ENCODE assay signal across 9 cellular contexts in genomic region chr15:78103406-78104118, GRCh38. TPM values are rescaled to one million over a fixed set of nuclear protein-coding genes. Genes with fewer than 3 reads are reported as not detected.
DNase-seq lines count a peak whose midpoint lies in the region; ATAC-seq and TF ChIP-seq lines count a peak whose summit lies in the region.
"Had no signal": no experiment of that assay in that cellular context is flagged by ENCODE, and none has a peak within 500 bp of the region (broad histone marks: within the 10 kb centered on the region; RNA-seq: fewer than 3 reads in every experiment).

No MANE protein-coding gene starts in this region.

- H3K9me3 ChIP-seq in neural progenitor cell (ENCODE audit: low read depth), result no peaks in the 10 kb centered on the region

- no peaks in the 10 kb centered on the region for H3F3A ChIP-seq in neural progenitor cell (ENCODE audit: low read depth)

- TF ChIP-seq CTCF in GM12864 (IDR thresholded peaks at IDR 0.05; ENCODE audit: low read depth, low read length, missing control alignments) (no peak), neural progenitor cell (IDR thresholded peaks at IDR 0.05) (no peak)

- no peak overlapping the region for H3K27ac ChIP-seq in neural progenitor cell

- peak overlapping the region; percentile 27 for H3K4me3 Mint-ChIP-seq in activated naive CD4-positive, alpha-beta T cell treated with anti-CD3 and anti-CD28 coated beads, Interleukin-2, amount 50 U/mL, for 24 hours
- H3K4me3 Mint-ChIP-seq in neural progenitor cell, result no peak overlapping the region
- H3K4me3 Mint-ChIP-seq: nephron had no signal

- no peaks in the 10 kb centered on the region for H3K36me3 ChIP-seq in neural progenitor cell

- H3K9me3 Mint-ChIP-seq in activated naive CD4-positive, alpha-beta T cell treated with anti-CD3 and anti-CD28 coated beads, Interleukin-2, amount 50 U/mL, for 24 hours, result no peaks in the 10 kb centered on the region
- H3K9me3 Mint-ChIP-seq in neural progenitor cell, result no peaks in the 10 kb centered on the region
- H3K9me3 Mint-ChIP-seq: nephron had no signal

- H3K27me3 Mint-ChIP-seq in activated naive CD4-positive, alpha-beta T cell treated with anti-CD3 and anti-CD28 coated beads, Interleukin-2, amount 50 U/mL, for 24 hours, result no peaks in the 10 kb centered on the region
- peaks cover 7% of the 10 kb centered on the region for H3K27me3 Mint-ChIP-seq in neural progenitor cell (ENCODE audit: insufficient read depth, low read depth)

- peak overlapping the region; percentile 77 for H3K27ac Mint-ChIP-seq in activated naive CD4-positive, alpha-beta T cell treated with anti-CD3 and anti-CD28 coated beads, Interleukin-2, amount 50 U/mL, for 24 hours
- H3K27ac Mint-ChIP-seq in neural progenitor cell, result no peak overlapping the region

- H3K9ac ChIP-seq in neural progenitor cell, result no peak overlapping the region

- H3K4me1 ChIP-seq in neural progenitor cell, result no peaks in the 10 kb centered on the region

- DNase-seq in GM12864 (ENCODE audit: low read depth) (peak; percentile 73), neural progenitor cell (ENCODE audit: low spot score) (no peak), NCI-H2107 treated with DMSO at 0.1 percent for 48 hours (lab: John Stamatoyannopoulos, UW; ENCODE audit: unreplicated experiment) (no peak), NCI-H524 treated with DMSO at 0.1 percent for 48 hours (lab: John Stamatoyannopoulos, UW) (no peak)
- peak in 2 of 3 donors; percentile 13 to 15 for DNase-seq in stimulated activated CD4-positive, alpha-beta T cell treated with anti-CD3 and anti-CD28 coated beads, TNF-alpha, amount 100 ng/mL, for 1 hour (ENCODE audit: low read depth in 3 of 3, low spot score in 1 of 3)

- no peaks in the 10 kb centered on the region for H3K27me3 ChIP-seq in neural progenitor cell

- peaks cover 36% of the 10 kb centered on the region for H3K4me1 Mint-ChIP-seq in activated naive CD4-positive, alpha-beta T cell treated with anti-CD3 and anti-CD28 coated beads, Interleukin-2, amount 50 U/mL, for 24 hours
- H3K4me1 Mint-ChIP-seq in neural progenitor cell, result peaks cover 7% of the 10 kb centered on the region

- H3K4me3 ChIP-seq in GM12864 (ENCODE audit: low read depth, low read length), result no peak overlapping the region
- H3K4me3 ChIP-seq in neural progenitor cell, result no peak overlapping the region

- ATAC-seq in HG02610 (IDR thresholded peaks at IDR 0.05; ENCODE audit: unreplicated experiment), result peak; percentile 83

- H4K20me1 ChIP-seq in neural progenitor cell (ENCODE audit: low read depth), result no peaks in the 10 kb centered on the region

- H3K36me3 Mint-ChIP-seq in activated naive CD4-positive, alpha-beta T cell treated with anti-CD3 and anti-CD28 coated beads, Interleukin-2, amount 50 U/mL, for 24 hours, result no peaks in the 10 kb centered on the region
- H3K36me3 Mint-ChIP-seq in neural progenitor cell, result peaks cover 3% of the 10 kb centered on the region

- no peak overlapping the region for H2AFZ ChIP-seq in neural progenitor cell (replicated peaks)

- H3K79me2 ChIP-seq in neural progenitor cell (ENCODE audit: low read depth), result no peaks in the 10 kb centered on the region

- H3K4me2 ChIP-seq in neural progenitor cell, result no peak overlapping the region

TF ChIP-seq in PFSK-1, 5 proteins besides CTCF, POLR2A, EP300 and RAD21:
- TF ChIP-seq, protein P1, sequence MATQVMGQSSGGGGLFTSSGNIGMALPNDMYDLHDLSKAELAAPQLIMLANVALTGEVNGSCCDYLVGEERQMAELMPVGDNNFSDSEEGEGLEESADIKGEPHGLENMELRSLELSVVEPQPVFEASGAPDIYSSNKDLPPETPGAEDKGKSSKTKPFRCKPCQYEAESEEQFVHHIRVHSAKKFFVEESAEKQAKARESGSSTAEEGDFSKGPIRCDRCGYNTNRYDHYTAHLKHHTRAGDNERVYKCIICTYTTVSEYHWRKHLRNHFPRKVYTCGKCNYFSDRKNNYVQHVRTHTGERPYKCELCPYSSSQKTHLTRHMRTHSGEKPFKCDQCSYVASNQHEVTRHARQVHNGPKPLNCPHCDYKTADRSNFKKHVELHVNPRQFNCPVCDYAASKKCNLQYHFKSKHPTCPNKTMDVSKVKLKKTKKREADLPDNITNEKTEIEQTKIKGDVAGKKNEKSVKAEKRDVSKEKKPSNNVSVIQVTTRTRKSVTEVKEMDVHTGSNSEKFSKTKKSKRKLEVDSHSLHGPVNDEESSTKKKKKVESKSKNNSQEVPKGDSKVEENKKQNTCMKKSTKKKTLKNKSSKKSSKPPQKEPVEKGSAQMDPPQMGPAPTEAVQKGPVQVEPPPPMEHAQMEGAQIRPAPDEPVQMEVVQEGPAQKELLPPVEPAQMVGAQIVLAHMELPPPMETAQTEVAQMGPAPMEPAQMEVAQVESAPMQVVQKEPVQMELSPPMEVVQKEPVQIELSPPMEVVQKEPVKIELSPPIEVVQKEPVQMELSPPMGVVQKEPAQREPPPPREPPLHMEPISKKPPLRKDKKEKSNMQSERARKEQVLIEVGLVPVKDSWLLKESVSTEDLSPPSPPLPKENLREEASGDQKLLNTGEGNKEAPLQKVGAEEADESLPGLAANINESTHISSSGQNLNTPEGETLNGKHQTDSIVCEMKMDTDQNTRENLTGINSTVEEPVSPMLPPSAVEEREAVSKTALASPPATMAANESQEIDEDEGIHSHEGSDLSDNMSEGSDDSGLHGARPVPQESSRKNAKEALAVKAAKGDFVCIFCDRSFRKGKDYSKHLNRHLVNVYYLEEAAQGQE (IDR thresholded peaks at IDR 0.05; ENCODE audit: insufficient read depth in 1 of 2, low read depth in 2 of 2, low read length in 2 of 2), result no peak
- TF ChIP-seq SIN3A (IDR thresholded peaks at IDR 0.05; ENCODE audit: borderline replicate concordance, insufficient read depth, low read length), result 0 out of 2 replicates have a peak, but pooled peaks have one; percentile 35
- peak; percentile 51 for TF ChIP-seq FOXP2 (optimal IDR thresholded peaks at IDR 0.05; ENCODE audit: borderline replicate concordance, extremely low read depth, extremely low read length, insufficient read depth)

RNA-seq across cellular contexts. Expression of gene SH2D7, which starts 11.2 kb away (rescaled TPM):
- not detected for polyA plus RNA-seq in PFSK-1 (2012; ENCODE audit: insufficient read length, low read depth)
- total RNA-seq in neural progenitor cell (ENCODE audit: low replicate concordance), result not detected in 2 replicates

RNA-seq across cellular contexts. Expression of gene TBC1D2B, which starts 26.1 kb away (rescaled TPM):
- 23.6 TPM for polyA plus RNA-seq in PFSK-1 (2012; ENCODE audit: insufficient read length, low read depth)
- total RNA-seq in neural progenitor cell (ENCODE audit: low replicate concordance), result 11.7 and 18.6 TPM in 2 replicates

RNA-seq across cellular contexts. Expression of gene CIB2, which starts 27.7 kb away (rescaled TPM):
- polyA plus RNA-seq in PFSK-1 (2012; ENCODE audit: insufficient read length, low read depth), result 9.1 TPM
- total RNA-seq in neural progenitor cell (ENCODE audit: low replicate concordance), result 40.6 and 52.0 TPM in 2 replicates

RNA-seq across cellular contexts. Expression of gene IDH3A, which starts 45.6 kb away (rescaled TPM):
- 194 TPM for polyA plus RNA-seq in PFSK-1 (2012; ENCODE audit: insufficient read length, low read depth)
- 16.0 and 19.3 TPM in 2 replicates for total RNA-seq in neural progenitor cell (ENCODE audit: low replicate concordance)

Comparison
In these comparisons a context has a peak if more than half of its experiments do, and no peak if none do; other contexts are left out.
1. DNase-seq: peak in GM12864 (single experiment) and stimulated activated CD4-positive, alpha-beta T cell treated with anti-CD3 and anti-CD28 coated beads, TNF-alpha, amount 100 ng/mL, for 1 hour (2 of 3); none in neural progenitor cell (single experiment), NCI-H2107 treated with DMSO at 0.1 percent for 48 hours (single experiment) and NCI-H524 treated with DMSO at 0.1 percent for 48 hours (single experiment).